In genomic region chr20:24993337-24994185, GRCh38 we compare ENCODE assay signal across 1 cellular context.
TF ChIP-seq lines count a peak whose summit lies in the region.

No MANE protein-coding gene starts in this region.

TF ChIP-seq in H1, 55 proteins besides CTCF, POLR2A, EP300 and RAD21 (continued from another document):
- TF ChIP-seq CBX8 (IDR thresholded peaks at IDR 0.05; ENCODE audit: borderline replicate concordance, low read depth, low read length) (no peak), BACH1 (IDR thresholded peaks at IDR 0.05; ENCODE audit: low read length) (no peak), SP4 (IDR thresholded peaks at IDR 0.05; ENCODE audit: low read length) (no peak), HDAC2 (IDR thresholded peaks at IDR 0.05; ENCODE audit: borderline replicate concordance in 1 of 2, low read depth in 2 of 2, low read length in 2 of 2) (no peak), CREB1 (IDR thresholded peaks at IDR 0.05) (no peak), NANOG (IDR thresholded peaks at IDR 0.05; ENCODE audit: insufficient read depth, low read depth, low read length, poor library complexity, severe bottlenecking) (no peak), SP2 (IDR thresholded peaks at IDR 0.05; ENCODE audit: low read length) (no peak), PHF8 (conservative IDR thresholded peaks at IDR 0.05; ENCODE audit: low read depth, low read length) (no peak), ZNF274 (IDR thresholded peaks at IDR 0.05; ENCODE audit: borderline replicate concordance, extremely low read depth, low read length) (no peak), JUN (IDR thresholded peaks at IDR 0.05; ENCODE audit: low read depth, low read length) (no peak), BRCA1 (IDR thresholded peaks at IDR 0.05; ENCODE audit: low read depth, low read length) (no peak)
